Comparison of ENCODE assay signal across 27 cellular contexts in genomic region chr2:169683425-169684134, GRCh38. TPM values are rescaled to one million over a fixed set of nuclear protein-coding genes. Genes with fewer than 3 reads are reported as not detected.
DNase-seq lines count a peak whose midpoint lies in the region; ATAC-seq, FAIRE-seq and TF ChIP-seq lines count a peak whose summit lies in the region.
"Had no signal": no experiment of that assay in that cellular context is flagged by ENCODE, and none has a peak within 500 bp of the region (broad histone marks: within the 10 kb centered on the region; RNA-seq: fewer than 3 reads in every experiment).

No MANE protein-coding gene starts in this region.

- H2BK15ac ChIP-seq in neuronal stem cell (ENCODE audit: low read length) = no peak overlapping the region

- H2AFZ ChIP-seq in K562 (ENCODE audit: low read depth, low read length) (peak overlapping the region; percentile 7; the same call in 1 of the 2 replicates), neuronal stem cell (ENCODE audit: low read length) (peak overlapping the region; percentile 58)

- no peaks in the 10 kb centered on the region for H3K9me3 ChIP-seq in K562 (replicated peaks; ENCODE audit: control insufficient read depth, insufficient read depth, low read depth, low read length)
- H3K9me3 ChIP-seq in neuronal stem cell (replicated peaks in 1 of 2; ENCODE audit: control insufficient read depth in 2 of 2, insufficient read depth in 1 of 2, low read depth in 1 of 2, low read length in 2 of 2) = peaks cover 0 to 15% of the 10 kb centered on the region in 2 donors
- H3K9me3 ChIP-seq: A549, BE2C, left lung, pancreas, suprapubic skin had no signal

- H3K18ac ChIP-seq in neuronal stem cell (ENCODE audit: low read length) = no peak overlapping the region

- no peaks in the 10 kb centered on the region for H3K79me1 ChIP-seq in neuronal stem cell (ENCODE audit: low read depth, low read length)

- DNase-seq in activated CD4-positive, alpha-beta T cell treated with anti-CD3 and anti-CD28 coated beads for 48 hours = peak; percentile 8
- DNase-seq in activated CD4-positive, alpha-beta T cell treated with anti-CD3 and anti-CD28 coated beads for 1 hour = no peak
- DNase-seq in T-cell (no peak), K562 (ENCODE audit: extremely low read depth in 1 of 4, low spot score in 3 of 4) (no peak), neuronal stem cell (ENCODE audit: low spot score) (no peak), medulla oblongata (ENCODE audit: extremely low spot score) (no peak), NCI-H748 treated with DMSO at 0.1 percent for 48 hours (lab: John Stamatoyannopoulos, UW) (no peak)
- DNase-seq: activated CD4-positive, alpha-beta T cell treated with anti-CD3 and anti-CD28 coated beads for 4 hours; BE2C; central memory CD4-positive, alpha-beta T cell; heart left ventricle; left lung; MM.1S; NCI-H146; NCI-H2171 treated with DMSO at 0.1 percent for 48 hours; NCI-H526 treated with DMSO at 0.1 percent for 48 hours; pancreas; right cardiac atrium; Right ventricle myocardium superior had no signal

- H3K9me1 ChIP-seq in K562 (ENCODE audit: control insufficient read depth, insufficient read depth, low read length) = no peaks in the 10 kb centered on the region

- H3K36me3 Mint-ChIP-seq in T-cell = peaks cover 3% of the 10 kb centered on the region

- H3K27ac ChIP-seq in K562 (ENCODE audit: extremely low read depth, low read depth, low read length) (no peak overlapping the region), neuronal stem cell (replicated peaks; ENCODE audit: low read length) (no peak overlapping the region)
- H3K27ac ChIP-seq: A549, heart left ventricle, left lung, pancreas, suprapubic skin had no signal

- intact Hi-C loops in K562 (cut with micrococcal nuclease) = no loop called here

- no peak overlapping the region for H2AK5ac ChIP-seq in neuronal stem cell (ENCODE audit: low read depth, low read length)

- H3K4me2 ChIP-seq in K562 (ENCODE audit: insufficient read depth, low read length) (no peak overlapping the region), neuronal stem cell (ENCODE audit: insufficient read depth, low read length, poor library complexity, severe bottlenecking) (no peak overlapping the region)
- H3K4me2 ChIP-seq: A549 had no signal

- FAIRE-seq in K562 (lab: Jason Lieb, UNC) = no peak
- FAIRE-seq: A549, astrocyte, pancreas had no signal

- no peaks in the 10 kb centered on the region for H3K27me3 Mint-ChIP-seq in T-cell
- H3K27me3 Mint-ChIP-seq: activated naive CD4-positive, alpha-beta T cell treated with anti-CD3 and anti-CD28 coated beads, Interleukin-2, amount 50 U/mL, for 24 hours had no signal

- H3K4me1 Mint-ChIP-seq in T-cell = peaks cover 0 to 16% (median 6%) of the 10 kb centered on the region in 3 donors
- H3K4me1 Mint-ChIP-seq: activated naive CD4-positive, alpha-beta T cell treated with anti-CD3 and anti-CD28 coated beads, Interleukin-2, amount 50 U/mL, for 24 hours; mesothelial cell of epicardium; nephron had no signal

- no peak for TF ChIP-seq CTCF in K562 (IDR thresholded peaks at IDR 0.05 in 2 of 3, conservative IDR thresholded peaks at IDR 0.05 in 1 of 3; ENCODE audit: insufficient read depth in 2 of 3, low read depth in 1 of 3, low read length in 3 of 3)

- peak overlapping the region; percentile 42 to 76 for H3K27ac Mint-ChIP-seq in T-cell
- H3K27ac Mint-ChIP-seq: activated naive CD4-positive, alpha-beta T cell treated with anti-CD3 and anti-CD28 coated beads, Interleukin-2, amount 50 U/mL, for 24 hours; mesothelial cell of epicardium; nephron had no signal

- H3K27me3 ChIP-seq in K562 (ENCODE audit: control insufficient read depth in 2 of 2, insufficient read depth in 2 of 2, low read length in 2 of 2) (no peaks in the 10 kb centered on the region), neuronal stem cell (ENCODE audit: control insufficient read depth in 3 of 3, insufficient read depth in 3 of 3, low read depth in 1 of 3, low read length in 3 of 3) (no peaks in the 10 kb centered on the region)
- H3K27me3 ChIP-seq: BE2C, heart left ventricle, left lung, pancreas, suprapubic skin had no signal

- H4K20me1 ChIP-seq in K562 (replicated peaks; ENCODE audit: control insufficient read depth, insufficient read depth, low read length) = no peaks in the 10 kb centered on the region

- no peaks in the 10 kb centered on the region for H3K79me2 ChIP-seq in K562 (ENCODE audit: control insufficient read depth, insufficient read depth, low read length)

- H3K36me3 ChIP-seq in K562 (ENCODE audit: control insufficient read depth, insufficient read depth, low read length) (no peaks in the 10 kb centered on the region), neuronal stem cell (replicated peaks in 1 of 2; ENCODE audit: control insufficient read depth in 2 of 2, insufficient read depth in 2 of 2, low read length in 2 of 2) (no peaks in the 10 kb centered on the region)
- H3K36me3 ChIP-seq: BE2C, heart left ventricle, left lung, pancreas, suprapubic skin had no signal

- H2BK5ac ChIP-seq in neuronal stem cell (ENCODE audit: low read length) = no peak overlapping the region

- no peak overlapping the region for H3K4me3 Mint-ChIP-seq in T-cell
- H3K4me3 Mint-ChIP-seq: activated naive CD4-positive, alpha-beta T cell treated with anti-CD3 and anti-CD28 coated beads, Interleukin-2, amount 50 U/mL, for 24 hours; mesothelial cell of epicardium; nephron had no signal

- H3K4me1 ChIP-seq in K562 (replicated peaks in 1 of 2; ENCODE audit: control insufficient read depth in 2 of 2, insufficient read depth in 2 of 2, low read length in 2 of 2) = peaks cover 0 to 6% of the 10 kb centered on the region in 2 experiments; a peak in 1 of 5 replicates
- H3K4me1 ChIP-seq in neuronal stem cell (ENCODE audit: control insufficient read depth in 2 of 2, insufficient read depth in 1 of 2, low read depth in 1 of 2, low read length in 2 of 2) = no peaks in the 10 kb centered on the region
- H3K4me1 ChIP-seq: A549, BE2C, heart left ventricle, left lung, pancreas, suprapubic skin had no signal

- no peak overlapping the region for H3K14ac ChIP-seq in neuronal stem cell (ENCODE audit: low read length)

- ATAC-seq in T-cell (replicated peaks in 1 of 4) = peak in 2 of 4 experiments; percentile 35 to 52
- peak; percentile 68 for ATAC-seq in K562
- ATAC-seq in HG03469 (IDR thresholded peaks at IDR 0.05; ENCODE audit: unreplicated experiment) = no peak
- ATAC-seq: heart left ventricle, left lung, pancreas, right cardiac atrium had no signal

- H3K9ac ChIP-seq in K562 (ENCODE audit: insufficient read depth in 1 of 2, low read depth in 2 of 2, low read length in 2 of 2) (no peak overlapping the region), neuronal stem cell (ENCODE audit: low read depth, low read length, poor library complexity) (no peak overlapping the region)

- no peak for TF ChIP-seq POLR2A in K562 (conservative IDR thresholded peaks at IDR 0.05)

- no peak overlapping the region for H3K4ac ChIP-seq in neuronal stem cell (ENCODE audit: low read length)

- no peak overlapping the region for H2BK120ac ChIP-seq in neuronal stem cell (ENCODE audit: low read depth, low read length)

- H2BK12ac ChIP-seq in neuronal stem cell (ENCODE audit: low read length) = no peak overlapping the region

- POLR2A ChIA-PET in T-cell (lab: Charles Lee) (interaction anchor here in 1 of 2 donors (2.0 kb wide), 1 partner anchor 10 kb away, joined by 25 read pairs; the partner anchor contains the start of genes CFAP210 and PHOSPHO2), K562 (lab: Yijun Ruan, JAX) (interaction anchor here (1.0 to 2.6 kb wide), 9 partner anchors 10 to 129 kb away, joined by 3 to 12 read pairs (median 5); partner anchors contain the start of genes CFAP210 and PHOSPHO2)

- CTCF ChIA-PET in T-cell (lab: Charles Lee) = interaction anchor here in 1 of 2 donors (2.7 kb wide), 1 partner anchor 10 kb away, joined by 9 read pairs; the partner anchor contains the start of genes CFAP210 and PHOSPHO2
- CTCF ChIA-PET in K562 (lab: Yijun Ruan, JAX; ENCODE audit: low intra/inter-chr PET ratio) = no interaction called here

- BruUV-seq in K562 (replicated peaks; lab: Mats Ljungman, UMichigan) = no TSS peak

- 61% methylated on average over 3 of the region's 3 CpGs for WGBS in K562 (ENCODE audit: insufficient coverage, low coverage, missing lambda C conversion rate)
- WGBS in neuronal stem cell (ENCODE audit: extremely low coverage in 2 of 2, insufficient read length in 2 of 2, insufficient replicate concordance in 1 of 2), 2 donors = no CpG with 5 or more reads among the region's 3 CpGs

- H3K9me3 Mint-ChIP-seq in T-cell = peaks cover 0 to 4% (median 0%) of the 10 kb centered on the region in 3 donors
- H3K9me3 Mint-ChIP-seq: activated naive CD4-positive, alpha-beta T cell treated with anti-CD3 and anti-CD28 coated beads, Interleukin-2, amount 50 U/mL, for 24 hours had no signal

- no peak overlapping the region for H3K23ac ChIP-seq in neuronal stem cell (ENCODE audit: low read depth, low read length, poor library complexity)

- H4K91ac ChIP-seq in neuronal stem cell (ENCODE audit: low read depth, low read length, poor library complexity) = no peak overlapping the region

- no peak overlapping the region for H3K4me3 ChIP-seq in K562
- no peak overlapping the region for H3K4me3 ChIP-seq in neuronal stem cell (ENCODE audit: low read length in 2 of 2)
- H3K4me3 ChIP-seq: A549, heart left ventricle, left lung, pancreas, suprapubic skin had no signal

- TF ChIP-seq EP300 in K562 (IDR thresholded peaks at IDR 0.05; ENCODE audit: low read length) = no peak

- in situ Hi-C loops in K562 (cut with MboI) = no loop called here

- H4K8ac ChIP-seq in neuronal stem cell (ENCODE audit: low read depth, low read length) = no peak overlapping the region

- no peak for TF ChIP-seq RAD21 in K562 (CRISPR knock-in tag; conservative IDR thresholded peaks at IDR 0.05 in 1 of 2, IDR thresholded peaks at IDR 0.05 in 1 of 2)

RNA-seq across cellular contexts. Expression of gene CFAP210, which starts 10.6 kb away (rescaled TPM):
- under 1 TPM in 2 of 5 donors, not detected in 3; 0.35 to 0.96 TPM for total RNA-seq in T-cell
- total RNA-seq in K562 (2011; cell fraction: chromatin; rRNA removed; ENCODE audit: low replicate concordance) = 1.6 TPM in 1 of 2 replicates, not detected in the other
- 0.26 TPM in 1 of 2 replicates, not detected in the other for total RNA-seq in K562 (2011; cell fraction: nucleolus; rRNA removed)
- 0.38 TPM in 1 of 2 replicates, not detected in the other for total RNA-seq in K562 (2011; cell fraction: nucleoplasm; rRNA removed)
- total RNA-seq in K562 (2014; rRNA removed) = 1.1 and 1.2 TPM in 2 replicates
- 1.9 and 2.6 TPM in 2 replicates for total RNA-seq in K562 (2014; rRNA removed; fragmentation: Illumina TruSeq; extraction: Trizol)
- total RNA-seq in K562 (2015; rRNA removed; fragmentation: Illumina TruSeq; extraction: Trizol) = 3.6 and 3.8 TPM in 2 replicates
- total RNA-seq in K562 (2021) = 0.63 and 1.00 TPM in 2 replicates
- 0.49 and 0.75 TPM in 2 replicates for polyA plus RNA-seq in K562 (2011; rRNA removed)
- 0.03 and 0.07 TPM in 2 replicates for polyA plus RNA-seq in K562 (2011; cell fraction: cytosol; rRNA removed)
- 0.18 and 0.25 TPM in 2 replicates for polyA plus RNA-seq in K562 (2011; cell fraction: nucleus; rRNA removed)
- polyA plus RNA-seq in K562 (2012) = 2.9 and 3.1 TPM in 2 replicates
- 2.4 and 2.5 TPM in 2 replicates for polyA plus RNA-seq in K562 (2014; fragmentation: Illumina TruSeq; extraction: Trizol)
- 1 to 10 TPM; 1.2 to 1.3 TPM for polyA plus RNA-seq in K562 (2014; fragmentation: Nextera tagmentation; extraction: Ambion mirVana)
- polyA plus RNA-seq in K562 (2014; rRNA removed) = 1.7 and 1.8 TPM in 2 replicates
- polyA minus RNA-seq in K562 (2011; rRNA and poly(A)+ RNA removed) = 0.21 and 0.33 TPM in 2 replicates
- 0.38 TPM in 1 of 2 replicates, not detected in the other for polyA minus RNA-seq in K562 (2011; cell fraction: cytosol; rRNA and poly(A)+ RNA removed)
- polyA minus RNA-seq in K562 (2011; cell fraction: nucleus; rRNA and poly(A)+ RNA removed) = 0.22 and 0.54 TPM in 2 replicates
- polyA plus RNA-seq in neuronal stem cell (2013, experiment 1 of 2) = 4.6 TPM
- polyA plus RNA-seq in neuronal stem cell (2013, experiment 2 of 2) = 6.1 TPM
- total RNA-seq: heart left ventricle, OCI-LY7, right cardiac atrium, Right ventricle myocardium superior, suprapubic skin had no signal

RNA-seq across cellular contexts. Expression of gene PHOSPHO2, which starts 10.7 kb away (rescaled TPM):
- total RNA-seq in T-cell = 1 to 10 TPM; 3.6 to 8.6 (median 6.1) TPM
- total RNA-seq in K562 (2011; cell fraction: chromatin; rRNA removed; ENCODE audit: low replicate concordance) = 7.5 and 29.2 TPM in 2 replicates
- 6.0 and 7.8 TPM in 2 replicates for total RNA-seq in K562 (2011; cell fraction: nucleolus; rRNA removed)
- 18.7 and 26.0 TPM in 2 replicates for total RNA-seq in K562 (2011; cell fraction: nucleoplasm; rRNA removed)
- total RNA-seq in K562 (2014; rRNA removed) = 10.0 and 13.4 TPM in 2 replicates
- total RNA-seq in K562 (2014; rRNA removed; fragmentation: Illumina TruSeq; extraction: Trizol) = 12.3 and 12.6 TPM in 2 replicates
- 9.4 and 9.9 TPM in 2 replicates for total RNA-seq in K562 (2015; rRNA removed; fragmentation: Illumina TruSeq; extraction: Trizol)
- total RNA-seq in K562 (2021) = 10.2 and 11.7 TPM in 2 replicates
- polyA plus RNA-seq in K562 (2011; rRNA removed) = 8.4 and 12.5 TPM in 2 replicates
- polyA plus RNA-seq in K562 (2011; cell fraction: cytosol; rRNA removed) = 1.9 and 3.1 TPM in 2 replicates
- polyA plus RNA-seq in K562 (2011; cell fraction: nucleus; rRNA removed) = 7.1 and 8.1 TPM in 2 replicates
- polyA plus RNA-seq in K562 (2012) = 9.5 and 11.5 TPM in 2 replicates
- polyA plus RNA-seq in K562 (2014; fragmentation: Illumina TruSeq; extraction: Trizol) = 9.1 and 9.4 TPM in 2 replicates
- 1 to 10 TPM; 7.8 to 8.9 TPM for polyA plus RNA-seq in K562 (2014; fragmentation: Nextera tagmentation; extraction: Ambion mirVana)
- polyA plus RNA-seq in K562 (2014; rRNA removed) = 14.0 and 19.1 TPM in 2 replicates
- 6.5 and 9.8 TPM in 2 replicates for polyA minus RNA-seq in K562 (2011; rRNA and poly(A)+ RNA removed)
- polyA minus RNA-seq in K562 (2011; cell fraction: cytosol; rRNA and poly(A)+ RNA removed) = 2.8 and 9.3 TPM in 2 replicates
- 13.3 and 20.1 TPM in 2 replicates for polyA minus RNA-seq in K562 (2011; cell fraction: nucleus; rRNA and poly(A)+ RNA removed)
- 4.9 TPM for polyA plus RNA-seq in neuronal stem cell (2013, experiment 1 of 2)
- polyA plus RNA-seq in neuronal stem cell (2013, experiment 2 of 2) = 5.1 TPM

RNA-seq across cellular contexts. Expression of gene KLHL23, which starts 50.1 kb away (rescaled TPM):
- total RNA-seq in T-cell (1 to 10 TPM in 3 of 5 donors, under 1 TPM in 2; 0.55 to 1.3 (median 1.2) TPM), K562 (2014; rRNA removed) (20.0 and 31.5 TPM in 2 replicates), K562 (2014; rRNA removed; fragmentation: Illumina TruSeq; extraction: Trizol) (41.5 and 46.8 TPM in 2 replicates), K562 (2015; rRNA removed; fragmentation: Illumina TruSeq; extraction: Trizol) (34.4 and 39.1 TPM in 2 replicates), K562 (2021) (22.9 and 25.7 TPM in 2 replicates)
- total RNA-seq in K562 (2011; cell fraction: chromatin; rRNA removed; ENCODE audit: low replicate concordance) = 48.2 and 81.1 TPM in 2 replicates
- 23.2 and 29.9 TPM in 2 replicates for total RNA-seq in K562 (2011; cell fraction: nucleolus; rRNA removed)
- 45.4 and 74.0 TPM in 2 replicates for total RNA-seq in K562 (2011; cell fraction: nucleoplasm; rRNA removed)
- polyA plus RNA-seq in K562 (2011; rRNA removed) (53.7 and 58.0 TPM in 2 replicates), K562 (2014; fragmentation: Illumina TruSeq; extraction: Trizol) (27.4 and 29.6 TPM in 2 replicates), K562 (2014; fragmentation: Nextera tagmentation; extraction: Ambion mirVana) (1 to 10 TPM; 6.6 to 7.9 TPM), K562 (2014; rRNA removed) (21.6 and 22.4 TPM in 2 replicates)
- polyA plus RNA-seq in K562 (2011; cell fraction: cytosol; rRNA removed) = 10.1 and 20.2 TPM in 2 replicates
- polyA plus RNA-seq in K562 (2011; cell fraction: nucleus; rRNA removed) = 20.6 and 22.8 TPM in 2 replicates
- 15.8 and 18.5 TPM in 2 replicates for polyA plus RNA-seq in K562 (2012)
- 153 and 171 TPM in 2 replicates for polyA minus RNA-seq in K562 (2011; rRNA and poly(A)+ RNA removed)
- polyA minus RNA-seq in K562 (2011; cell fraction: cytosol; rRNA and poly(A)+ RNA removed) = 39.2 and 49.7 TPM in 2 replicates
- polyA minus RNA-seq in K562 (2011; cell fraction: nucleus; rRNA and poly(A)+ RNA removed) = 14.4 and 26.8 TPM in 2 replicates
- polyA plus RNA-seq in neuronal stem cell (2013, experiment 1 of 2) = 65.2 TPM
- polyA plus RNA-seq in neuronal stem cell (2013, experiment 2 of 2) = 66.6 TPM

Comparison
In these comparisons a context has a peak if more than half of its experiments do, and no peak if none do; other contexts are left out.
1. RNA of gene KLHL23, which starts 50.1 kb away (total RNA-seq): 20.0 to 81.1 TPM in K562; 0.55 to 1.3 TPM in T-cell; every median in the first group is over 4 times any median in the second.